ENCODE assay signal across 19 cellular contexts in genomic region chr4:4388836-4389575, GRCh38. TPM values are rescaled to one million over a fixed set of nuclear protein-coding genes. Genes with fewer than 3 reads are reported as not detected.
"Had no signal": no experiment of that assay in that cellular context is flagged by ENCODE, and none has a peak within 500 bp of the region (broad histone marks: within the 10 kb centered on the region; RNA-seq: fewer than 3 reads in every experiment).

No MANE protein-coding gene starts in this region.

- H3K27ac ChIP-seq: coronary artery, gastroesophageal sphincter, tibial artery had no signal

- H3K9me3 ChIP-seq: gastroesophageal sphincter, mucosa of descending colon, tibial artery had no signal

- H3K27ac Mint-ChIP-seq: natural killer cell treated with Interleukin-12 subunit alpha and Interleukin-12 subunit beta and Interleukin-15 and Interleukin-18, amount 100 ng/mL, for 72 hours had no signal

- H3K9me3 Mint-ChIP-seq: activated naive CD8-positive, alpha-beta T cell treated with anti-CD3 and anti-CD28 coated beads, Interleukin-2, amount 10 ng/mL, durations not matched to agents 7 days and 5 days; activated T-cell treated with anti-CD3 and anti-CD28 coated beads, Interleukin-2, amount 50 U/mL, for 4 hours; natural killer cell treated with Interleukin-12 subunit alpha and Interleukin-12 subunit beta and Interleukin-15 and Interleukin-18, amount 100 ng/mL, for 72 hours had no signal

- DNase-seq: activated CD4-positive, alpha-beta T cell treated with anti-CD3 and anti-CD28 coated beads for 1 hour; activated CD4-positive, alpha-beta T cell treated with anti-CD3 and anti-CD28 coated beads, Interleukin-2, amount 50 U/mL, for 48 hours; activated gamma-delta T cell; activated naive CD8-positive, alpha-beta T cell treated with anti-CD3 and anti-CD28 coated beads, Interleukin-2, amount 10 ng/mL, durations not matched to agents 7 days and 5 days; activated T-cell treated with anti-CD3 and anti-CD28 coated beads, Interleukin-2, amount 50 U/mL, for 4 hours; anterior cingulate cortex; effector CD4-positive, alpha-beta T cell; hypothalamus; left colon; mucosa of descending colon; stimulated activated CD4-positive, alpha-beta T cell treated with anti-CD3 and anti-CD28 coated beads, Interleukin-15, amount 100 ng/mL, for 24 hours; stimulated activated CD4-positive, alpha-beta T cell treated with anti-CD3 and anti-CD28 coated beads, Interleukin-4, amount 100 ng/mL, for 24 hours; T1000; tibial artery had no signal

- H3K36me3 ChIP-seq: gastroesophageal sphincter, tibial artery had no signal

- H3K36me3 Mint-ChIP-seq: natural killer cell treated with Interleukin-12 subunit alpha and Interleukin-12 subunit beta and Interleukin-15 and Interleukin-18, amount 100 ng/mL, for 72 hours had no signal

- ATAC-seq: activated T-cell treated with anti-CD3 and anti-CD28 coated beads, Interleukin-2, amount 50 U/mL, for 4 hours; gastroesophageal sphincter; left colon; mucosa of descending colon had no signal

- H3K4me3 ChIP-seq: mucosa of descending colon had no signal

RNA-seq across cellular contexts. Expression of gene NSG1, which starts 2.1 kb away (rescaled TPM):
- total RNA-seq: lung microvascular endothelial cell, osteocyte had no signal
